In genomic region chr1:52364235-52364839, GRCh38 we compare ENCODE assay signal across 8 cellular contexts. TPM values are rescaled to one million over a fixed set of nuclear protein-coding genes. Genes with fewer than 3 reads are reported as not detected.
DNase-seq lines count a peak whose midpoint lies in the region; ATAC-seq and TF ChIP-seq lines count a peak whose summit lies in the region.

No MANE protein-coding gene starts in this region.

- DNase-seq in RWPE1 (ENCODE audit: low spot score) (no peak), erythroblast (lab: John Stamatoyannopoulos, UW) (peak; percentile 14 to 35), gastrocnemius medialis (no peak), midbrain (lab: John Stamatoyannopoulos, UW) (no peak), ACHN (no peak), left cardiac atrium (no peak)

- H3K9me3 ChIP-seq in gastrocnemius medialis = no peaks in the 10 kb centered on the region

- in situ Hi-C loops in gastrocnemius medialis (cut with MboI; ENCODE audit: low sequenced_read_pairs in 4 of 4) = no loop called here
- in situ Hi-C loops in ACHN (cut with HindIII; ENCODE audit: low pct_ligation_motif_present, low pct_unique_long_range_greater_than_20kb, low sequenced_read_pairs) = no loop called here

- no peaks in the 10 kb centered on the region for H3K27me3 ChIP-seq in gastrocnemius medialis

- POLR2A ChIA-PET in RWPE1 (lab: Yijun Ruan, JAX; ENCODE audit: low non-redundant PET) = interaction anchor here (0.6 kb wide), 1 partner anchor 13 kb away, joined by 3 read pairs; no protein-coding TSS in a partner anchor

- H3K4me3 ChIP-seq in GM12875 (ENCODE audit: low read depth, low read length) = no peak overlapping the region
- H3K4me3 ChIP-seq in gastrocnemius medialis = peak overlapping the region in 2 of 4 donors; percentile 81 to 88

- TF ChIP-seq CTCF in GM12875 (IDR thresholded peaks at IDR 0.05; ENCODE audit: borderline replicate concordance, insufficient read depth, low read depth, low read length) (peak; percentile 15; the same call in 1 of the 2 replicates), RWPE1 (conservative IDR thresholded peaks at IDR 0.05; ENCODE audit: low read depth) (no peak), gastrocnemius medialis (IDR thresholded peaks at IDR 0.05 in 4 of 5, conservative IDR thresholded peaks at IDR 0.05 in 1 of 5) (no peak)

- CTCF ChIA-PET in RWPE1 (lab: Yijun Ruan, JAX) = interaction anchor here (1.0 kb wide), 1 partner anchor 41 kb away, joined by 3 read pairs; no protein-coding TSS in a partner anchor

- TF ChIP-seq POLR2A in erythroblast (IDR thresholded peaks at IDR 0.05; ENCODE audit: low read length) (no peak), gastrocnemius medialis (IDR thresholded peaks at IDR 0.05) (no peak)

- peaks cover 0 to 36% of the 10 kb centered on the region in 2 donors for H3K36me3 ChIP-seq in gastrocnemius medialis

- no peak for ATAC-seq in gastrocnemius medialis
- no peak for ATAC-seq in GM18861 (IDR thresholded peaks at IDR 0.05; ENCODE audit: unreplicated experiment)
- no peak for ATAC-seq in left cardiac atrium

- intact Hi-C loops in gastrocnemius medialis (cut with DNase I; ENCODE audit: low total_unique reads) (loop anchor here (10.0 kb wide), 1 partner anchor 560 kb away; the partner anchor contains the start of genes ECHDC2 and SCP2), left cardiac atrium (cut with DNase I) (no loop called here)

- H3K4me1 ChIP-seq in gastrocnemius medialis = peaks cover 10 to 14% of the 10 kb centered on the region in 2 donors

- peak overlapping the region; percentile 98 for H3K27ac ChIP-seq in RWPE1
- H3K27ac ChIP-seq in gastrocnemius medialis = peak overlapping the region in 3 of 4 donors; percentile 97 to 99 (median 97)

RNA-seq across cellular contexts. Expression of gene CC2D1B, which starts 1.7 kb away (rescaled TPM):
- total RNA-seq in gastrocnemius medialis = 10 to 100 TPM; 34.1 to 62.7 (median 52.2) TPM
- 10 to 100 TPM; 16.3 to 18.5 TPM for total RNA-seq in left cardiac atrium

RNA-seq across cellular contexts. Expression of gene ORC1, which starts 39.9 kb away (rescaled TPM):
- total RNA-seq in gastrocnemius medialis (1 to 10 TPM in 1 of 4 donors, under 1 TPM in 3; 0.29 to 2.6 (median 0.50) TPM), left cardiac atrium (under 1 TPM; 0.52 to 0.94 TPM)

RNA-seq across cellular contexts. Expression of gene PRPF38A, which starts 40.1 kb away (rescaled TPM):
- total RNA-seq in gastrocnemius medialis = 1 to 10 TPM; 3.0 to 8.2 (median 5.3) TPM
- 10 to 100 TPM; 23.1 to 26.1 TPM for total RNA-seq in left cardiac atrium

Comparison
In these comparisons a context has a peak if more than half of its experiments do, and no peak if none do; other contexts are left out.
1. DNase-seq: peak in erythroblast (2 of 2); none in RWPE1 (single experiment), gastrocnemius medialis (0 of 2), midbrain (single experiment), ACHN (single experiment) and left cardiac atrium (single experiment).